ENCODE assay signal across 7 cellular contexts in the genomic region with DNA sequence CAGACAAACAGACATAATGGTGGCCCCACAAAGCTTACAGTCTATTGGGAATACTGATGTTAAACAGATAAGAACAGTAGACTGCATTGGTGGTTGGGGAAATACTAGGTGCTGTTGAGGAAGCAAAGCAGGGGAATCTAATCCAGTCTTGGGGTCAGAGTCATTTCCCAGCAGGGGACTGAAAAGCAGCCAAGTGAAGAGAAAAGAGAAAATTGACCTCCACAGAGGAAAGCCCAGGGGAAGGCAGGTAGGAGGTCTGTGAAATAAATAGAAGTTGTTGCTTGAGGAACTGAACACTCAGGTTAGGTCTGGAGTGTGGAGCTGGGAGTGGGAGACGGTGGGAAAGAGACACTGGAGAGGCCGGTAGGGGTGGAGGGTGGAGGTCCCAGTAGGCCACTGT.
"Had no signal": no experiment of that assay in that cellular context is flagged by ENCODE, and none has a peak within 500 bp of the region (broad histone marks: within the 10 kb centered on the region; RNA-seq: fewer than 3 reads in every experiment).

No MANE protein-coding gene starts in this region.

- H3K4me1 Mint-ChIP-seq: IgD-negative memory B cell had no signal

- H3K4me2 ChIP-seq: GM23338 had no signal

- H3K4me3 Mint-ChIP-seq: GM23338, H9, HFFc6, IgD-negative memory B cell had no signal

- H3K9me3 Mint-ChIP-seq: GM23338, H9 had no signal

- H3K27ac Mint-ChIP-seq: GM23338, H9, HFFc6, IgD-negative memory B cell had no signal

- H3K4me3 ChIP-seq: GM23338 had no signal

- H3K36me3 Mint-ChIP-seq: IgD-negative memory B cell had no signal

- H3K27ac ChIP-seq: HL-60 had no signal

- DNase-seq: H9, HCEC 1CT, HFFc6, KBM-7 had no signal
